In genomic region chr1:41833519-41834000, GRCh38 we compare ENCODE assay signal across 24 cellular contexts.
"Had no signal": no experiment of that assay in that cellular context is flagged by ENCODE, and none has a peak within 500 bp of the region (broad histone marks: within the 10 kb centered on the region; RNA-seq: fewer than 3 reads in every experiment).

No MANE protein-coding gene starts in this region.

- H3K27ac ChIP-seq: HL-60, PC-9 had no signal

- H3K4me2 ChIP-seq: PC-9, SK-N-SH had no signal

- ATAC-seq: T-cell had no signal

- H3K4me3 ChIP-seq: PC-9 had no signal

- H3K9me3 ChIP-seq: SK-N-SH had no signal

- H2AFZ ChIP-seq: PC-9 had no signal

- H3K9ac ChIP-seq: SK-N-SH had no signal

- DNase-seq: KBM-7, MV-4-11, NCI-H1048, NCI-H1105, NCI-H1417, NCI-H1436 treated with DMSO at 0.1 percent for 48 hours, NCI-H1694 treated with DMSO at 0.1 percent for 48 hours, NCI-H2029, NCI-H2081 treated with DMSO at 0.1 percent for 48 hours, NCI-H2171, NCI-H226, NCI-H510A, NCI-H524 treated with DMSO at 0.1 percent for 48 hours, NCI-H69, NCI-H774, PC-9, RPMI8226, SHP77, SK-N-SH, SW 1271, T-cell had no signal

- FAIRE-seq: HTR-8/SVneo, RCC 7860 had no signal
